Comparison of ENCODE assay signal across 27 cellular contexts in genomic region chr10:31549936-31550335, GRCh38.
DNase-seq lines count a peak whose midpoint lies in the region; ATAC-seq and TF ChIP-seq lines count a peak whose summit lies in the region.
"Had no signal": no experiment of that assay in that cellular context is flagged by ENCODE, and none has a peak within 500 bp of the region (broad histone marks: within the 10 kb centered on the region; RNA-seq: fewer than 3 reads in every experiment).

No MANE protein-coding gene starts in this region.

- no peaks in the 10 kb centered on the region for H3K9me3 Mint-ChIP-seq in activated CD4-positive, alpha-beta memory T cell treated with anti-CD3 and anti-CD28 coated beads for 36 hours
- H3K9me3 Mint-ChIP-seq: activated naive CD4-positive, alpha-beta T cell treated with anti-CD3 and anti-CD28 coated beads, Interleukin-2, amount 50 U/mL, for 24 hours had no signal

- TF ChIP-seq POLR2A in breast epithelium (IDR thresholded peaks at IDR 0.05) (no peak), ovary (IDR thresholded peaks at IDR 0.05) (no peak)

- no peaks in the 10 kb centered on the region for H3K4me1 Mint-ChIP-seq in activated CD4-positive, alpha-beta memory T cell treated with anti-CD3 and anti-CD28 coated beads for 36 hours (ENCODE audit: low read depth)
- H3K4me1 Mint-ChIP-seq: activated naive CD4-positive, alpha-beta T cell treated with anti-CD3 and anti-CD28 coated beads, Interleukin-2, amount 50 U/mL, for 24 hours; CD4-positive, alpha-beta memory T cell; IgD-negative memory B cell had no signal

- no peak for TF ChIP-seq EP300 in ovary (IDR thresholded peaks at IDR 0.05)

- WGBS in ovary, 3 donors: 64 to 79% (median 68%) methylated on average over 1 of the region's 1 CpG

- CTCF ChIA-PET in activated CD4-positive, alpha-beta memory T cell treated with anti-CD3 and anti-CD28 coated beads for 36 hours (lab: Charles Lee): no interaction called here

- peaks cover 2% of the 10 kb centered on the region for H3K27me3 Mint-ChIP-seq in activated CD4-positive, alpha-beta memory T cell treated with anti-CD3 and anti-CD28 coated beads for 36 hours
- H3K27me3 Mint-ChIP-seq: activated naive CD4-positive, alpha-beta T cell treated with anti-CD3 and anti-CD28 coated beads, Interleukin-2, amount 50 U/mL, for 24 hours had no signal

- POLR2A ChIA-PET in activated CD4-positive, alpha-beta memory T cell treated with anti-CD3 and anti-CD28 coated beads for 36 hours (lab: Charles Lee): no interaction called here

- H3K27me3 ChIP-seq in breast epithelium: no peaks in the 10 kb centered on the region
- H3K27me3 ChIP-seq in ovary: no peaks in the 10 kb centered on the region
- H3K27me3 ChIP-seq: SJSA1, testis had no signal

- H3K36me3 ChIP-seq in breast epithelium: no peaks in the 10 kb centered on the region
- H3K36me3 ChIP-seq in ovary: no peaks in the 10 kb centered on the region
- H3K36me3 ChIP-seq: HAP-1, SJSA1 had no signal

- TF ChIP-seq CTCF in AG09309 (IDR thresholded peaks at IDR 0.05; ENCODE audit: control insufficient read depth, insufficient read depth, low read depth, low read length, missing control alignments) (no peak), breast epithelium (IDR thresholded peaks at IDR 0.05) (no peak), fibroblast of pulmonary artery (IDR thresholded peaks at IDR 0.05; ENCODE audit: low read length, missing control alignments) (no peak), ovary (IDR thresholded peaks at IDR 0.05) (no peak)

- H3K27ac ChIP-seq in breast epithelium: peak overlapping the region; percentile 72
- H3K27ac ChIP-seq in ovary: no peak overlapping the region
- H3K27ac ChIP-seq: dorsolateral prefrontal cortex, SJSA1, testis had no signal

- no peak overlapping the region for H3K27ac Mint-ChIP-seq in activated CD4-positive, alpha-beta memory T cell treated with anti-CD3 and anti-CD28 coated beads for 36 hours
- H3K27ac Mint-ChIP-seq: activated naive CD4-positive, alpha-beta T cell treated with anti-CD3 and anti-CD28 coated beads, Interleukin-2, amount 50 U/mL, for 24 hours; activated T-helper 2 cell treated with anti-CD3 and anti-CD28 coated beads, Interferon-gamma antibody, Interleukin-2, Interleukin-4, amounts not matched to agents 10 μg/mL and 5 μg/mL and 100 μg/mL, durations not matched to agents 14 hours and 24 hours and 36 hours; CD4-positive, alpha-beta memory T cell; IgD-negative memory B cell had no signal

- H3K9me3 ChIP-seq in breast epithelium: no peaks in the 10 kb centered on the region
- no peaks in the 10 kb centered on the region for H3K9me3 ChIP-seq in ovary
- H3K9me3 ChIP-seq: HAP-1, SJSA1, testis had no signal

- DNase-seq in AG09309 (ENCODE audit: low read depth) (peak; percentile 38), EH (ENCODE audit: low read depth) (peak; percentile 16), breast epithelium (ENCODE audit: low spot score in 2 of 2) (no peak), fibroblast of pulmonary artery (ENCODE audit: low read depth) (peak; percentile 65), SKM-1 treated with dmso at 0.1 percent for 144 hours (lab: John Stamatoyannopoulos, UW; ENCODE audit: unreplicated experiment) (no peak), ovary (no peak)
- DNase-seq in activated CD4-positive, alpha-beta memory T cell treated with anti-CD3 and anti-CD28 coated beads for 36 hours: no peak
- DNase-seq: activated CD4-positive, alpha-beta T cell treated with anti-CD3 and anti-CD28 coated beads, Interleukin-2, amount 50 U/mL, for 48 hours; activated CD8-positive, alpha-beta memory T cell treated with anti-CD3 and anti-CD28 coated beads, Interleukin-2, amount 50 U/mL, for 48 hours; anterior cingulate cortex; CD4-positive, alpha-beta memory T cell; central memory CD4-positive, alpha-beta T cell; dorsolateral prefrontal cortex; NCI-H1105; NCI-H2029 treated with DMSO at 0.1 percent for 48 hours; NCI-H2227 treated with DMSO at 0.1 percent for 48 hours; NCI-H526 treated with DMSO at 0.1 percent for 48 hours; stimulated activated naive CD4-positive, alpha-beta T cell treated with Interleukin-2 at 50 U/mL for 16 hours; T-helper 1 cell; testis had no signal

- H3K4me3 ChIP-seq in AG09309 (ENCODE audit: control insufficient read depth, low read depth, low read length) (no peak overlapping the region), breast epithelium (no peak overlapping the region), fibroblast of pulmonary artery (replicated peaks; ENCODE audit: low read depth, low read length) (no peak overlapping the region), ovary (no peak overlapping the region)
- H3K4me3 ChIP-seq: dorsolateral prefrontal cortex, HAP-1, SJSA1, testis had no signal

- no peak overlapping the region for H3K4me3 Mint-ChIP-seq in activated CD4-positive, alpha-beta memory T cell treated with anti-CD3 and anti-CD28 coated beads for 36 hours
- H3K4me3 Mint-ChIP-seq: activated naive CD4-positive, alpha-beta T cell treated with anti-CD3 and anti-CD28 coated beads, Interleukin-2, amount 50 U/mL, for 24 hours; CD4-positive, alpha-beta memory T cell; IgD-negative memory B cell had no signal

- no peaks in the 10 kb centered on the region for H3K36me3 Mint-ChIP-seq in activated CD4-positive, alpha-beta memory T cell treated with anti-CD3 and anti-CD28 coated beads for 36 hours
- H3K36me3 Mint-ChIP-seq: activated naive CD4-positive, alpha-beta T cell treated with anti-CD3 and anti-CD28 coated beads, Interleukin-2, amount 50 U/mL, for 24 hours; CD4-positive, alpha-beta memory T cell had no signal

- H3K4me1 ChIP-seq in breast epithelium: no peaks in the 10 kb centered on the region
- no peaks in the 10 kb centered on the region for H3K4me1 ChIP-seq in ovary (ENCODE audit: insufficient read depth)
- H3K4me1 ChIP-seq: HAP-1, SJSA1, testis had no signal

- ATAC-seq in GM19351 (IDR thresholded peaks at IDR 0.05; ENCODE audit: unreplicated experiment): no peak
- ATAC-seq: left lobe of liver had no signal

- intact Hi-C loops in breast epithelium (cut with DNase I; ENCODE audit: low total_unique reads) (no loop called here), ovary (cut with DNase I) (no loop called here)
- intact Hi-C loops in activated CD4-positive, alpha-beta memory T cell treated with anti-CD3 and anti-CD28 coated beads for 36 hours (cut with micrococcal nuclease): no loop called here

Comparison
In these comparisons a context has a peak if more than half of its experiments do, and no peak if none do; other contexts are left out.
1. DNase-seq: peak in AG09309 (single experiment), EH (single experiment) and fibroblast of pulmonary artery (single experiment); none in breast epithelium (0 of 2), SKM-1 treated with dmso at 0.1 percent for 144 hours (single experiment), activated CD4-positive, alpha-beta memory T cell treated with anti-CD3 and anti-CD28 coated beads for 36 hours (single experiment) and ovary (0 of 5).
2. H3K27ac ChIP-seq: peak in breast epithelium (2 of 2); none in ovary (0 of 2).